27 cellular contexts compared by ENCODE assay signal in the genomic region with DNA sequence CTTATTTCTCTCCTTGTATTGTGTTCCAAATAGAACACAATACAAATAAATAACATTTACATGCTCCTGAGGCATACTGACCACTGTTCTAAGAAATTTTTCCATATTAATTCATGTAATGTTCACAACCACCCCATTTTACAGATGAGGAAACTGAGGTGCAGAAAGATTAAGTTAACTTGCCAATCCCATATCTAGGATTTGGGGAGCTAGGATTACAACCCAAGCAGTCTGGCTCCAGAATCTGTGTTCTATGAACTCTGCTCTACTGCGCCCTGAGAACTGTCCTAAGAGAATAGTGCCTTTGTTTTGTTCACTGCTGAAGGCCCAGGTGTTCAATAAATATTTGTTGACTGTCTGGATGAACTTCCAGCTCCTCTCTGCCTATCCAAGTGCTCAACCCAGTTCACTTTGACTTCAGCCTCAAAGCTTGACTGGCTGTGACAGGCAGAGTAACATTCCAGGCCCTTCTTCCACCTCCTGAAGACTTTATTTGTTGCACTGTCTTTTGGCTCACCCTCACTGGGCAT. TPM values are rescaled to one million over a fixed set of nuclear protein-coding genes. Genes with fewer than 3 reads are reported as not detected.
"Had no signal": no experiment of that assay in that cellular context is flagged by ENCODE, and none has a peak within 500 bp of the region (broad histone marks: within the 10 kb centered on the region; RNA-seq: fewer than 3 reads in every experiment).

No MANE protein-coding gene starts in this region.

- H3K27ac Mint-ChIP-seq: naive thymus-derived CD8-positive, alpha-beta T cell; nephron; stimulated activated naive B cell treated with anti-CD40 and anti-IgM and Interleukin-4, amounts not matched to agents 10 μg/mL and 1 μg/mL and 100 μg/mL, for 72 hours had no signal

- H3K36me3 ChIP-seq: lower lobe of right lung, pancreas, right atrium auricular region, stomach, thyroid gland, transverse colon, upper lobe of left lung, vagina had no signal

- H3K27ac ChIP-seq: hepatocyte, lower lobe of right lung, pancreas, right atrium auricular region, skin epidermis, stomach, testis, thyroid gland, transverse colon, upper lobe of left lung, vagina had no signal

- H3K4me3 ChIP-seq: hepatocyte, lower lobe of right lung, pancreas, right atrium auricular region, skin epidermis, stomach, testis, thyroid gland, transverse colon, upper lobe of left lung, vagina had no signal

- H3K9me3 ChIP-seq: lower lobe of right lung, pancreas, right atrium auricular region, stomach, testis, thyroid gland, transverse colon, upper lobe of left lung, vagina had no signal

- H3K4me1 ChIP-seq: testis had no signal

- H3K27me3 Mint-ChIP-seq: stimulated activated naive B cell treated with anti-CD40 and anti-IgM and Interleukin-4, amounts not matched to agents 10 μg/mL and 1 μg/mL and 100 μg/mL, for 72 hours had no signal

- H3K9me3 Mint-ChIP-seq: naive thymus-derived CD8-positive, alpha-beta T cell; nephron; neural crest cell; stimulated activated naive B cell treated with anti-CD40 and anti-IgM and Interleukin-4, amounts not matched to agents 10 μg/mL and 1 μg/mL and 100 μg/mL, for 72 hours had no signal

- H3K4me3 Mint-ChIP-seq: naive thymus-derived CD8-positive, alpha-beta T cell; nephron; neural crest cell; stimulated activated naive B cell treated with anti-CD40 and anti-IgM and Interleukin-4, amounts not matched to agents 10 μg/mL and 1 μg/mL and 100 μg/mL, for 72 hours had no signal

- H3K79me2 ChIP-seq: hepatocyte had no signal

- DNase-seq: islet precursor cell; left ventricle myocardium superior; lower lobe of right lung; mammary epithelial cell; mesenchymal stem cell; naive thymus-derived CD8-positive, alpha-beta T cell; nucleus accumbens; pancreas; posterior cingulate gyrus; stimulated activated CD4-positive, alpha-beta T cell treated with anti-CD3 and anti-CD28 coated beads, Interleukin-12 subunit alpha, Interleukin-12 subunit beta, amount 100 ng/mL, for 4 hours; stimulated activated CD4-positive, alpha-beta T cell treated with anti-CD3 and anti-CD28 coated beads, Interleukin-15, amount 100 ng/mL, for 24 hours; stimulated activated CD4-positive, alpha-beta T cell treated with anti-CD3 and anti-CD28 coated beads, Interleukin-2, amount 100 ng/mL, for 24 hours; stimulated activated CD4-positive, alpha-beta T cell treated with anti-CD3 and anti-CD28 coated beads, Interleukin-4, amount 100 ng/mL, for 1 hour; stimulated activated naive B cell treated with anti-CD40 and anti-IgM and Interleukin-4, amounts not matched to agents 10 μg/mL and 1 μg/mL and 100 μg/mL, for 72 hours; stimulated activated naive CD8-positive, alpha-beta T cell treated with anti-CD3 and anti-CD28 coated beads, Interleukin-15, Interleukin-2, amounts not matched to agents 100 U/mL and 50 U/mL, for 24 hours; stomach; testis; thyroid gland; transverse colon; upper lobe of left lung had no signal

- H3K27me3 ChIP-seq: hepatocyte, pancreas, right atrium auricular region, stomach, testis, thyroid gland, transverse colon, upper lobe of left lung, vagina had no signal

- H3K36me3 Mint-ChIP-seq: naive thymus-derived CD8-positive, alpha-beta T cell had no signal

- FAIRE-seq: pancreas had no signal

- ATAC-seq: left ventricle myocardium superior; lower lobe of right lung; naive thymus-derived CD8-positive, alpha-beta T cell; pancreas; sciatic nerve; stimulated activated naive B cell treated with anti-CD40 and anti-IgM and Interleukin-4, amounts not matched to agents 10 μg/mL and 1 μg/mL and 100 μg/mL, for 72 hours; stimulated activated naive CD8-positive, alpha-beta T cell treated with anti-CD3 and anti-CD28 coated beads, Interleukin-15, Interleukin-2, amounts not matched to agents 100 U/mL and 50 U/mL, for 24 hours had no signal

- H3K4me2 ChIP-seq: hepatocyte had no signal

- H2AFZ ChIP-seq: hepatocyte had no signal

RNA-seq across cellular contexts. Expression of a gene that starts 3.1 kb away (rescaled TPM):
- total RNA-seq: vagina had no signal
- polyA plus RNA-seq: naive thymus-derived CD8-positive, alpha-beta T cell had no signal
